8 cellular contexts compared by ENCODE assay signal in genomic region chr20:36065427-36065998, GRCh38.
DNase-seq lines count a peak whose midpoint lies in the region; ATAC-seq and TF ChIP-seq lines count a peak whose summit lies in the region.

No MANE protein-coding gene starts in this region.

- no peaks in the 10 kb centered on the region for H3K36me3 Mint-ChIP-seq in activated CD4-positive, alpha-beta memory T cell treated with anti-CD3 and anti-CD28 coated beads for 36 hours

- H3K9me3 ChIP-seq in DOHH2 (ENCODE audit: control insufficient read depth, insufficient read depth, low read length) (no peaks in the 10 kb centered on the region), gastroesophageal sphincter (no peaks in the 10 kb centered on the region), sigmoid colon (peaks cover 0 to 2% (median 0%) of the 10 kb centered on the region in 4 donors)

- H3K9me3 Mint-ChIP-seq in activated CD4-positive, alpha-beta memory T cell treated with anti-CD3 and anti-CD28 coated beads for 36 hours, result no peaks in the 10 kb centered on the region

- TF ChIP-seq POLR2A in gastroesophageal sphincter (IDR thresholded peaks at IDR 0.05) (no peak), sigmoid colon (IDR thresholded peaks at IDR 0.05) (no peak)

- H4K20me1 ChIP-seq in DOHH2 (ENCODE audit: control insufficient read depth, insufficient read depth, low read depth, low read length), result no peaks in the 10 kb centered on the region

- H3K4me2 ChIP-seq in DOHH2 (ENCODE audit: low read length), result peak overlapping the region; percentile 100

- peak overlapping the region; percentile 84 for H3K4me3 Mint-ChIP-seq in activated CD4-positive, alpha-beta memory T cell treated with anti-CD3 and anti-CD28 coated beads for 36 hours

- H3K27ac ChIP-seq in DOHH2 (ENCODE audit: low read depth, low read length) (no peak overlapping the region), gastroesophageal sphincter (peak overlapping the region in 3 of 4 donors; percentile 84 to 87 (median 86)), sigmoid colon (peak overlapping the region; percentile 77 to 87 (median 81))

- ATAC-seq in gastroesophageal sphincter (no peak), GM21723 (IDR thresholded peaks at IDR 0.05; ENCODE audit: unreplicated experiment) (no peak), HG03039 (IDR thresholded peaks at IDR 0.05; ENCODE audit: unreplicated experiment) (no peak)

- WGBS in gastroesophageal sphincter (ENCODE audit: low coverage in 1 of 2), 2 donors, result 96% methylated on average over 4 of the region's 24 CpGs
- 53 to 65% methylated on average over 24 of the region's 24 CpGs for WGBS in sigmoid colon, 2 donors

- H3K36me3 ChIP-seq in DOHH2 (ENCODE audit: control insufficient read depth, low read length), result no peaks in the 10 kb centered on the region
- no peaks in the 10 kb centered on the region for H3K36me3 ChIP-seq in gastroesophageal sphincter
- H3K36me3 ChIP-seq in sigmoid colon, result no peaks in the 10 kb centered on the region

- DNase-seq in activated CD4-positive, alpha-beta memory T cell treated with anti-CD3 and anti-CD28 coated beads for 36 hours, result no peak
- DNase-seq in sigmoid colon, result no peak
- DNase-seq in RPMI8226, result no peak
- no peak for DNase-seq in inferior parietal cortex (ENCODE audit: extremely low spot score)

- no peaks in the 10 kb centered on the region for H3K4me1 Mint-ChIP-seq in activated CD4-positive, alpha-beta memory T cell treated with anti-CD3 and anti-CD28 coated beads for 36 hours (ENCODE audit: low read depth)

- H3K27me3 Mint-ChIP-seq in activated CD4-positive, alpha-beta memory T cell treated with anti-CD3 and anti-CD28 coated beads for 36 hours, result peaks cover 1% of the 10 kb centered on the region

- H3F3A ChIP-seq in DOHH2 (ENCODE audit: control insufficient read depth, insufficient read depth), result no peaks in the 10 kb centered on the region

- intact Hi-C loops in activated CD4-positive, alpha-beta memory T cell treated with anti-CD3 and anti-CD28 coated beads for 36 hours (cut with micrococcal nuclease), result no loop called here
- intact Hi-C loops in sigmoid colon (cut with DNase I), result no loop called here

- no peaks in the 10 kb centered on the region for H3K9me2 ChIP-seq in DOHH2 (replicated peaks; ENCODE audit: control insufficient read depth, low read length)

- POLR2A ChIA-PET in activated CD4-positive, alpha-beta memory T cell treated with anti-CD3 and anti-CD28 coated beads for 36 hours (lab: Charles Lee), result interaction anchor here (1.0 kb wide), 1 partner anchor 22 kb away, joined by 6 read pairs; no protein-coding TSS in a partner anchor

- TF ChIP-seq EP300 in gastroesophageal sphincter (IDR thresholded peaks at IDR 0.05), result no peak
- TF ChIP-seq EP300 in sigmoid colon (IDR thresholded peaks at IDR 0.05), result no peak

- no peaks in the 10 kb centered on the region for H3K79me2 ChIP-seq in DOHH2 (ENCODE audit: control insufficient read depth, low read length)

- H3K4me3 ChIP-seq in DOHH2 (ENCODE audit: low read length) (no peak overlapping the region), gastroesophageal sphincter (peak overlapping the region in 1 of 2 donors; percentile 69), sigmoid colon (peak overlapping the region in 3 of 4 donors; percentile 68 to 72 (median 71))

- CTCF ChIA-PET in activated CD4-positive, alpha-beta memory T cell treated with anti-CD3 and anti-CD28 coated beads for 36 hours (lab: Charles Lee), result interaction anchor here (0.6 to 1.6 kb wide), 3 partner anchors 73 to 614 kb away, joined by 4 to 9 read pairs (median 6); partner anchors contain the start of gene SCAND1

- H3K27me3 ChIP-seq in DOHH2 (ENCODE audit: control insufficient read depth, low read length) (peaks cover 22% of the 10 kb centered on the region), gastroesophageal sphincter (peaks cover 2% of the 10 kb centered on the region), sigmoid colon (no peaks in the 10 kb centered on the region)

- H3K4me1 ChIP-seq in DOHH2 (ENCODE audit: control insufficient read depth, low read length) (peaks cover 14% of the 10 kb centered on the region), gastroesophageal sphincter (peaks cover 0 to 21% (median 6%) of the 10 kb centered on the region in 3 donors), sigmoid colon (peaks cover 0 to 17% (median 12%) of the 10 kb centered on the region in 4 donors)

- no peak for TF ChIP-seq CTCF in DOHH2 (IDR thresholded peaks at IDR 0.05; ENCODE audit: low read depth, low read length, poor library complexity, severe bottlenecking)
- no peak for TF ChIP-seq CTCF in gastroesophageal sphincter (IDR thresholded peaks at IDR 0.05)
- TF ChIP-seq CTCF in sigmoid colon (IDR thresholded peaks at IDR 0.05), result no peak

- no peak overlapping the region for H3K27ac Mint-ChIP-seq in activated CD4-positive, alpha-beta memory T cell treated with anti-CD3 and anti-CD28 coated beads for 36 hours
